Comparison of ENCODE assay signal across 2 cellular contexts in the genomic region with DNA sequence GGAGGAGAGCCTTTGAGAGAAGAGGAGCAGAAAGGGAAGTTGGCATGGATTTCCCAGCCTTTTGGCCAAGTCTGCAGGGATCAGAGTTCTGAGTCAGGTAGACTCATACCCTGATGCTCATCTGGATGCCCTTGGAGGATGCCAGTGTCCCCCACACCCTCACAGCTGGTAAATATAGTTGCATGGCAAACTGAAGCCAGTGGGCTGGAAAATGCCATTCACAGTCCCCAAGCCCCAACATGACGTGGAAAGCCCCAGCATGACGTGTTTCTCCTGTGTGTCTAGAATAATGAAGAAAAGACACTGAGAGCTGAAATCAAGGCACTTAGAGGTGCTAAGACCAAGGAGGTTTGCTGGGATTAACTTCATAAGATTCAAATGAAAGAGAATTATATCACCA.
TF ChIP-seq lines count a peak whose summit lies in the region.

No MANE protein-coding gene starts in this region.

TF ChIP-seq in GM12891, 5 proteins besides CTCF, POLR2A, EP300 and RAD21:
- TF ChIP-seq PAX5 (IDR thresholded peaks at IDR 0.05; ENCODE audit: insufficient read depth, low read length, severe bottlenecking) (no peak), POLR2AphosphoS5 (IDR thresholded peaks at IDR 0.05; ENCODE audit: low read depth, low read length) (no peak), SPI1 (IDR thresholded peaks at IDR 0.05; ENCODE audit: low read depth, low read length) (no peak), TAF1 (IDR thresholded peaks at IDR 0.05; ENCODE audit: low read depth, low read length) (no peak), POU2F2 (IDR thresholded peaks at IDR 0.05; ENCODE audit: low read depth, low read length) (no peak)

TF ChIP-seq in GM12878, 131 proteins besides CTCF, POLR2A, EP300 and RAD21:
- TF ChIP-seq WRNIP1 (IDR thresholded peaks at IDR 0.05; ENCODE audit: borderline replicate concordance, low read depth, low read length), result no peak
- TF ChIP-seq SRF (IDR thresholded peaks at IDR 0.05; ENCODE audit: low read depth in 2 of 2, low read length in 2 of 2), result no peak
- peak; percentile 66; the same call in 1 of the 2 replicates for TF ChIP-seq CREB1 (IDR thresholded peaks at IDR 0.05; ENCODE audit: low read depth)
- TF ChIP-seq CREM (IDR thresholded peaks at IDR 0.05; ENCODE audit: low read depth), result peak; percentile 28; the same call in 1 of the 2 replicates
- TF ChIP-seq CHD1 (IDR thresholded peaks at IDR 0.05; ENCODE audit: low read depth, low read length), result no peak
- TF ChIP-seq, protein P1, sequence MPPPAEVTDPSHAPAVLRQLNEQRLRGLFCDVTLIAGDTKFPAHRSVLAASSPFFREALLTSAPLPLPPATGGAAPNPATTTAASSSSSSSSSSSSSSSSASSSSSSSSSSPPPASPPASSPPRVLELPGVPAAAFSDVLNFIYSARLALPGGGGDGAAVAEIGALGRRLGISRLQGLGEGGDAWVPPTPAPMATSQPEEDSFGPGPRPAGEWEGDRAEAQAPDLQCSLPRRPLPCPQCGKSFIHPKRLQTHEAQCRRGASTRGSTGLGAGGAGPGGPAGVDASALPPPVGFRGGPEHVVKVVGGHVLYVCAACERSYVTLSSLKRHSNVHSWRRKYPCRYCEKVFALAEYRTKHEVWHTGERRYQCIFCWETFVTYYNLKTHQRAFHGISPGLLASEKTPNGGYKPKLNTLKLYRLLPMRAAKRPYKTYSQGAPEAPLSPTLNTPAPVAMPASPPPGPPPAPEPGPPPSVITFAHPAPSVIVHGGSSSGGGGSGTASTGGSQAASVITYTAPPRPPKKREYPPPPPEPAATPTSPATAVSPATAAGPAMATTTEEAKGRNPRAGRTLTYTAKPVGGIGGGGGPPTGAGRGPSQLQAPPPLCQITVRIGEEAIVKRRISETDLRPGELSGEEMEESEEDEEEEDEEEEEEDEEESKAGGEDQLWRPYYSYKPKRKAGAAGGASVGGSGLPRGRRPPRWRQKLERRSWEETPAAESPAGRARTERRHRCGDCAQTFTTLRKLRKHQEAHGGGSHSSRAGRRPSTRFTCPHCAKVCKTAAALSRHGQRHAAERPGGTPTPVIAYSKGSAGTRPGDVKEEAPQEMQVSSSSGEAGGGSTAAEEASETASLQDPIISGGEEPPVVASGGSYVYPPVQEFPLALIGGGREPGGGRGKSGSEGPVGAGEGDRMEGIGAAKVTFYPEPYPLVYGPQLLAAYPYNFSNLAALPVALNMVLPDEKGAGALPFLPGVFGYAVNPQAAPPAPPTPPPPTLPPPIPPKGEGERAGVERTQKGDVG (CRISPR knock-in tag; IDR thresholded peaks at IDR 0.05), result no peak
TF ChIP-seq in GM12878: peak in this region for 2.
